9 cellular contexts compared by ENCODE assay signal in genomic region chrX:104343408-104344129, GRCh38.
DNase-seq lines count a peak whose midpoint lies in the region; ATAC-seq and TF ChIP-seq lines count a peak whose summit lies in the region.
"Had no signal": no experiment of that assay in that cellular context is flagged by ENCODE, and none has a peak within 500 bp of the region (broad histone marks: within the 10 kb centered on the region; RNA-seq: fewer than 3 reads in every experiment).

No MANE protein-coding gene starts in this region.

- H3K36me3 ChIP-seq in BJ (ENCODE audit: control insufficient read depth, insufficient read depth, low read length): no peaks in the 10 kb centered on the region

- TF ChIP-seq CTCF in BJ (IDR thresholded peaks at IDR 0.05; ENCODE audit: insufficient read depth, low read depth, low read length) (peak; percentile 59), GM13977 (IDR thresholded peaks at IDR 0.05; ENCODE audit: extremely low read depth, insufficient read depth, missing control alignments) (peak; percentile 43)
- TF ChIP-seq CTCF in activated CD8-positive, alpha-beta T cell treated with anti-CD3 and anti-CD28 coated beads for 36 hours (IDR thresholded peaks at IDR 0.05): peak; percentile 23

- no peak overlapping the region for H3K27ac Mint-ChIP-seq in activated CD8-positive, alpha-beta T cell treated with anti-CD3 and anti-CD28 coated beads for 36 hours
- H3K27ac Mint-ChIP-seq: activated B cell treated with CpG ODN at 0.5 μM for 24 hours had no signal

- POLR2A ChIA-PET in BJ (lab: Charles Lee): no interaction called here
- POLR2A ChIA-PET in activated CD8-positive, alpha-beta T cell treated with anti-CD3 and anti-CD28 coated beads for 36 hours (lab: Charles Lee): no interaction called here

- H3K4me3 ChIP-seq in BJ (ENCODE audit: low read depth, low read length): no peak overlapping the region

- DNase-seq in BJ (ENCODE audit: low read depth): peak; percentile 47
- peak; percentile 9 for DNase-seq in GM13977 (ENCODE audit: low spot score)
- DNase-seq in NCI-H524 (lab: John Stamatoyannopoulos, UW): peak; percentile 24 to 67
- DNase-seq in activated CD8-positive, alpha-beta T cell treated with anti-CD3 and anti-CD28 coated beads for 36 hours: peak; percentile 59
- peak; percentile 29 for DNase-seq in globus pallidus (ENCODE audit: low spot score)
- DNase-seq in smooth muscle cell of the brain vasculature (ENCODE audit: low read depth, low spot score): peak; percentile 23
- DNase-seq in left ventricle myocardium superior: no peak
- DNase-seq: activated B cell treated with CpG ODN at 0.5 μM for 24 hours had no signal

- CTCF ChIA-PET in BJ (lab: Yijun Ruan, JAX): interaction anchor here (2.1 kb wide), 1 partner anchor 33 kb away, joined by 13 read pairs; no protein-coding TSS in a partner anchor
- CTCF ChIA-PET in activated CD8-positive, alpha-beta T cell treated with anti-CD3 and anti-CD28 coated beads for 36 hours (lab: Charles Lee): no interaction called here

- ATAC-seq in HG02943 (IDR thresholded peaks at IDR 0.05; ENCODE audit: low read depth, unreplicated experiment) (peak; percentile 67), left ventricle myocardium superior (no peak)
- peak; percentile 61 for ATAC-seq in activated CD8-positive, alpha-beta T cell treated with anti-CD3 and anti-CD28 coated beads for 36 hours

- H3K27me3 ChIP-seq in BJ (ENCODE audit: control insufficient read depth, insufficient read depth, low read length): no peaks in the 10 kb centered on the region

- in situ Hi-C loops in GM13977 (cut with MboI; ENCODE audit: low pct_unique_long_range_greater_than_20kb, low sequenced_read_pairs, unreplicated experiment): no loop called here

- peaks cover 5% of the 10 kb centered on the region for H3K27me3 Mint-ChIP-seq in activated CD8-positive, alpha-beta T cell treated with anti-CD3 and anti-CD28 coated beads for 36 hours

- H3K4me1 Mint-ChIP-seq in activated CD8-positive, alpha-beta T cell treated with anti-CD3 and anti-CD28 coated beads for 36 hours (ENCODE audit: low read depth): peaks cover 4% of the 10 kb centered on the region
- H3K4me1 Mint-ChIP-seq: activated B cell treated with CpG ODN at 0.5 μM for 24 hours had no signal

- no peaks in the 10 kb centered on the region for H3K9me3 Mint-ChIP-seq in activated CD8-positive, alpha-beta T cell treated with anti-CD3 and anti-CD28 coated beads for 36 hours
- H3K9me3 Mint-ChIP-seq: activated B cell treated with CpG ODN at 0.5 μM for 24 hours had no signal

- no peaks in the 10 kb centered on the region for H3K36me3 Mint-ChIP-seq in activated CD8-positive, alpha-beta T cell treated with anti-CD3 and anti-CD28 coated beads for 36 hours (ENCODE audit: low read depth)

- intact Hi-C loops in activated CD8-positive, alpha-beta T cell treated with anti-CD3 and anti-CD28 coated beads for 36 hours (cut with micrococcal nuclease): no loop called here
- intact Hi-C loops in left ventricle myocardium superior (cut with micrococcal nuclease): no loop called here

- H3K4me3 Mint-ChIP-seq in activated CD8-positive, alpha-beta T cell treated with anti-CD3 and anti-CD28 coated beads for 36 hours: no peak overlapping the region
- H3K4me3 Mint-ChIP-seq: activated B cell treated with CpG ODN at 0.5 μM for 24 hours had no signal
